ENCODE assay signal across 12 cellular contexts in genomic region chr7:20158684-20159083, GRCh38. TPM values are rescaled to one million over a fixed set of nuclear protein-coding genes. Genes with fewer than 3 reads are reported as not detected.
DNase-seq lines count a peak whose midpoint lies in the region; ATAC-seq, FAIRE-seq and TF ChIP-seq lines count a peak whose summit lies in the region.
"Had no signal": no experiment of that assay in that cellular context is flagged by ENCODE, and none has a peak within 500 bp of the region (broad histone marks: within the 10 kb centered on the region; RNA-seq: fewer than 3 reads in every experiment).

No MANE protein-coding gene starts in this region.

- H3K4me3 Mint-ChIP-seq in Caco-2 (ENCODE audit: unreplicated experiment), result peak overlapping the region; percentile 25
- H3K4me3 Mint-ChIP-seq: neural crest cell had no signal

- H3K4me3 ChIP-seq in Caco-2 (ENCODE audit: low read depth, low read length) (no peak overlapping the region), GM23248 (no peak overlapping the region), WERI-Rb-1 (ENCODE audit: low read depth, low read length) (no peak overlapping the region), keratinocyte (ENCODE audit: control insufficient read depth in 2 of 3, extremely low read depth in 1 of 3, insufficient read depth in 2 of 3, low read depth in 1 of 3, low read length in 3 of 3) (no peak overlapping the region)

- 5 to 17% methylated on average over 1 of the region's 1 CpG for WGBS in GM23248 (ENCODE audit: low coverage in 1 of 2, low lambda C conversion rate in 2 of 2, missing lambda C conversion rate in 2 of 2), 2 experiments

- CTCF ChIA-PET in Caco-2 (lab: Charles Lee), result interaction anchor here (1.1 to 2.2 kb wide), 2 partner anchors 176 to 411 kb away, joined by 3 to 6 read pairs; no protein-coding TSS in a partner anchor

- H3K36me3 Mint-ChIP-seq in Caco-2 (ENCODE audit: insufficient read depth, unreplicated experiment), result peaks cover 80% of the 10 kb centered on the region

- TF ChIP-seq CTCF in Caco-2 (IDR thresholded peaks at IDR 0.05; ENCODE audit: insufficient read depth in 1 of 2, low read depth in 1 of 2, low read length in 1 of 2, severe bottlenecking in 1 of 2, unreplicated experiment in 1 of 2), result no peak
- 0 out of 2 replicates have a peak, but pooled peaks have one; percentile 2 for TF ChIP-seq CTCF in WERI-Rb-1 (IDR thresholded peaks at IDR 0.05; ENCODE audit: low read depth, low read length)
- TF ChIP-seq CTCF in keratinocyte (optimal IDR thresholded peaks at IDR 0.05 in 1 of 3, IDR thresholded peaks at IDR 0.05 in 1 of 3, conservative IDR thresholded peaks at IDR 0.05 in 1 of 3; ENCODE audit: extremely low read depth in 1 of 3, insufficient read depth in 2 of 3, low read length in 3 of 3), result peak in 2 of 3 experiments; percentile 22 to 28

- in situ Hi-C loops in GM23248 (cut with MboI), result loop anchor here (25.0 kb wide), 2 partner anchors 396 to 429 kb away; partner anchors contain the start of gene TMEM196

- H3K9ac ChIP-seq in GM23248 (no peak overlapping the region), keratinocyte (ENCODE audit: control insufficient read depth, extremely low read depth, insufficient read depth, low read length) (no peak overlapping the region)

- H3K36me3 ChIP-seq in Caco-2 (ENCODE audit: control insufficient read depth, insufficient read depth, low read length), result peaks cover 2% of the 10 kb centered on the region; the same call in 1 of the 2 replicates
- no peaks in the 10 kb centered on the region for H3K36me3 ChIP-seq in GM23248 (ENCODE audit: low read depth)
- H3K36me3 ChIP-seq in WERI-Rb-1, result no peaks in the 10 kb centered on the region
- H3K36me3 ChIP-seq in keratinocyte (ENCODE audit: control insufficient read depth in 2 of 2, extremely low read depth in 1 of 2, insufficient read depth in 2 of 2, low read length in 2 of 2), result peaks cover 0 to 5% of the 10 kb centered on the region in 2 experiments

- H4K20me1 ChIP-seq in GM23248 (ENCODE audit: insufficient read depth), result no peaks in the 10 kb centered on the region
- H4K20me1 ChIP-seq in keratinocyte (ENCODE audit: control insufficient read depth, extremely low read depth, insufficient read depth, low read length), result no peaks in the 10 kb centered on the region

- peak; percentile 39 for FAIRE-seq in keratinocyte (lab: Jason Lieb, UNC)

- H3K9me3 ChIP-seq in Caco-2, result no peaks in the 10 kb centered on the region
- H3K9me3 ChIP-seq in GM23248 (ENCODE audit: low read depth), result no peaks in the 10 kb centered on the region
- no peaks in the 10 kb centered on the region for H3K9me3 ChIP-seq in WERI-Rb-1 (ENCODE audit: severe bottlenecking)
- H3K9me3 ChIP-seq in keratinocyte (ENCODE audit: control insufficient read depth, low read depth, low read length), result no peaks in the 10 kb centered on the region

- dilution Hi-C loops in keratinocyte (cut with MboI; ENCODE audit: extremely low pct_ligation_motif_present, low sequenced_read_pairs), result no loop called here

- ATAC-seq in GM18861 (IDR thresholded peaks at IDR 0.05; ENCODE audit: unreplicated experiment), result no peak

- H3K4me1 Mint-ChIP-seq in Caco-2 (ENCODE audit: low read depth, unreplicated experiment), result peaks cover 16% of the 10 kb centered on the region

- peaks cover 10% of the 10 kb centered on the region; the same call in 1 of the 2 replicates for H3F3A ChIP-seq in GM23248 (ENCODE audit: insufficient read depth)

- peak overlapping the region; percentile 66 for H3K27ac Mint-ChIP-seq in Caco-2 (ENCODE audit: unreplicated experiment)

- 0 out of 2 replicates have a peak overlapping the region, but pooled peaks have one; percentile 22 for H2AFZ ChIP-seq in GM23248
- H2AFZ ChIP-seq in keratinocyte (ENCODE audit: control insufficient read depth, low read length), result no peak overlapping the region

- no peaks in the 10 kb centered on the region for H3K9me1 ChIP-seq in keratinocyte (ENCODE audit: control insufficient read depth, extremely low read depth, insufficient read depth, low read length)

- DNase-seq in Caco-2, result peak in 1 of 2 experiments; percentile 10
- peak; percentile 17 for DNase-seq in GM23248
- DNase-seq in WERI-Rb-1, result no peak
- DNase-seq in keratinocyte (ENCODE audit: low read depth, low spot score), result no peak
- no peak for DNase-seq in DMS79 (lab: John Stamatoyannopoulos, UW)
- no peak for DNase-seq in stimulated activated naive CD4-positive, alpha-beta T cell (lab: John Stamatoyannopoulos, UW)
- no peak for DNase-seq in epidermal melanocyte (ENCODE audit: insufficient read length, low spot score)
- DNase-seq: activated CD4-positive, alpha-beta T cell treated with anti-CD3 and anti-CD28 coated beads, Interleukin-2, amount 50 U/mL, for 48 hours; effector CD8-positive, alpha-beta T cell; NCI-H446 treated with DMSO at 0.1 percent for 48 hours had no signal

- H3K4me1 ChIP-seq in Caco-2 (peaks cover 15% of the 10 kb centered on the region; the same call in 1 of the 2 replicates), GM23248 (ENCODE audit: insufficient read depth) (peaks cover 13% of the 10 kb centered on the region; the same call in 1 of the 2 replicates), keratinocyte (ENCODE audit: control insufficient read depth, extremely low read depth, insufficient read depth, low read length) (peaks cover 7% of the 10 kb centered on the region)

- TSS peak; percentile 27 for BruUV-seq in Caco-2 (replicated peaks; lab: Mats Ljungman, UMichigan)

- H3K27me3 ChIP-seq in Caco-2 (replicated peaks; ENCODE audit: control insufficient read depth, insufficient read depth, low read length) (no peaks in the 10 kb centered on the region), GM23248 (replicated peaks; ENCODE audit: insufficient read depth) (no peaks in the 10 kb centered on the region), WERI-Rb-1 (ENCODE audit: insufficient read depth, low read depth, severe bottlenecking) (no peaks in the 10 kb centered on the region), keratinocyte (ENCODE audit: control insufficient read depth, extremely low read depth, insufficient read depth, low read length) (no peaks in the 10 kb centered on the region)

- no peaks in the 10 kb centered on the region for H3K27me3 Mint-ChIP-seq in Caco-2 (ENCODE audit: insufficient read depth, unreplicated experiment)

- H3K4me2 ChIP-seq in GM23248 (ENCODE audit: unreplicated experiment) (no peak overlapping the region), keratinocyte (ENCODE audit: control insufficient read depth, extremely low read depth, insufficient read depth, low read depth, low read length) (no peak overlapping the region)

- intact Hi-C loops in Caco-2 (cut with micrococcal nuclease; ENCODE audit: unreplicated experiment), result loop anchor here (1.0 to 5.0 kb wide), 4 partner anchors 60 to 439 kb away; no protein-coding TSS in a partner anchor

- H3K79me2 ChIP-seq in GM23248 (ENCODE audit: insufficient read depth) (no peaks in the 10 kb centered on the region), keratinocyte (ENCODE audit: control insufficient read depth, insufficient read depth, low read length) (no peaks in the 10 kb centered on the region)

- POLR2A ChIA-PET in Caco-2 (lab: Charles Lee), result no interaction called here

- H3K9me3 Mint-ChIP-seq in Caco-2 (ENCODE audit: unreplicated experiment), result no peaks in the 10 kb centered on the region
- H3K9me3 Mint-ChIP-seq: neural crest cell had no signal

- H3K27ac ChIP-seq in GM23248 (no peak overlapping the region), WERI-Rb-1 (no peak overlapping the region), keratinocyte (ENCODE audit: control insufficient read depth, insufficient read depth, low read length) (no peak overlapping the region)

- no peaks in the 10 kb centered on the region for H3K9me2 ChIP-seq in GM23248 (ENCODE audit: insufficient read depth)

RNA-seq across cellular contexts. Expression of gene MACC1, which starts 58.5 kb away (rescaled TPM):
- total RNA-seq in Caco-2 (2022), result 87.7 and 96.7 TPM in 2 replicates
- total RNA-seq in GM23248 (2014; rRNA removed; shearing (Covaris generic)), result 0.11 and 0.13 TPM in 2 replicates
- 0.03 and 0.05 TPM in 2 replicates for polyA plus RNA-seq in GM23248 (2016; fragmentation: Nextera tagmentation; extraction: Ambion mirVana)
- polyA plus RNA-seq in keratinocyte, result 9.6 to 16.4 TPM (median 11.3 TPM) in 3 replicates
- 11.0 TPM for polyA plus RNA-seq in keratinocyte (2011; ENCODE audit: low read depth)
- 5.1 and 12.4 TPM in 2 replicates for polyA plus RNA-seq in keratinocyte (2011; cell fraction: cytosol; rRNA removed)
- 13.1 and 17.2 TPM in 2 replicates for polyA plus RNA-seq in keratinocyte (2011; cell fraction: nucleus; rRNA removed)
- polyA plus RNA-seq in keratinocyte (2012; ENCODE audit: low replicate concordance), result 11.0 and 14.0 TPM in 2 replicates
- polyA minus RNA-seq in keratinocyte, result 11.1 to 54.0 TPM (median 28.9 TPM) in 3 replicates
- polyA minus RNA-seq in keratinocyte (2011; cell fraction: cytosol; rRNA and poly(A)+ RNA removed), result 20.0 TPM
- polyA minus RNA-seq in keratinocyte (2011; cell fraction: nucleus; rRNA and poly(A)+ RNA removed), result 40.9 and 87.0 TPM in 2 replicates

Comparison
In these comparisons a context has a peak if more than half of its experiments do, and no peak if none do; other contexts are left out.
1. CTCF ChIP-seq: peak in WERI-Rb-1 (single experiment) and keratinocyte (2 of 3); none in Caco-2 (0 of 2).
2. RNA of gene MACC1, which starts 58.5 kb away (total RNA-seq): 87.7 to 96.7 TPM in Caco-2; 0.11 to 0.13 TPM in GM23248; every median in the first group is over 10 times any median in the second.